18 cellular contexts compared by ENCODE assay signal in the genomic region with DNA sequence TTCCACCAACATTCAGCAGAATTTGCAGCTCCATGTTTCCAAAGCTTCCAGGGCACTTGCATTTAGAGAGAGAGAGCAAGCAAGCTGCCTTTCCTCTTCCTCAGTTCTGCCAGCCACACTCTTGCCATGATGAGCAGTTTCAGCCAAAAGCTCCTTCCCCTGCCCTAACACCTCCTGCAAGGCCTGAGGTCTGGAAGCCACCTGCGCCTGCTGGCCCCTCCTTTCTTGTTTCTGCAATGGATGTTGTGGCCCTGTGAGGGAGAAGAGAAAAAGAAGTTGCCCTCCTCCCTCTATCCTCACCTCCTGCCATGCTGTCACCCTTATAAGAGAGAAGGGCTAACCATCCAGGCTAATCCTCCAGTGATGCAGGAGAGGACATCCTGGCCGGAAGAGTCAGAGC. TPM values are rescaled to one million over a fixed set of nuclear protein-coding genes. Genes with fewer than 3 reads are reported as not detected.
A peak's percentile ranks its signal among the peaks of the same experiment; 100 is the strongest.
DNase-seq lines count a peak whose midpoint lies in the region; ATAC-seq, FAIRE-seq and TF ChIP-seq lines count a peak whose summit lies in the region.
"Had no signal": no experiment of that assay in that cellular context is flagged by ENCODE, and none has a peak within 500 bp of the region (broad histone marks: within the 10 kb centered on the region; RNA-seq: fewer than 3 reads in every experiment).

No MANE protein-coding gene starts in this region.

- H3K4me3 Mint-ChIP-seq in CD4-positive, CD25-positive, alpha-beta regulatory T cell: peak overlapping the region; percentile 42 to 82 (median 68)
- H3K4me3 Mint-ChIP-seq in activated T-cell treated with anti-CD3 and anti-CD28 coated beads, Interleukin-2, amount 50 U/mL, for 72 hours: peak overlapping the region; percentile 78 to 84
- peak overlapping the region; percentile 19 to 81 (median 72) for H3K4me3 Mint-ChIP-seq in naive thymus-derived CD8-positive, alpha-beta T cell

- no peak for TF ChIP-seq POLR2A in GM12891 (IDR thresholded peaks at IDR 0.05; ENCODE audit: low read depth, low read length)
- no peak for TF ChIP-seq POLR2A in H54 (IDR thresholded peaks at IDR 0.05; ENCODE audit: low read depth, low read length)

- H3K9me3 ChIP-seq in CD4-positive, CD25-positive, alpha-beta regulatory T cell (ENCODE audit: control insufficient read depth in 2 of 2, low read length in 2 of 2): no peaks in the 10 kb centered on the region

- H3K36me3 ChIP-seq in CD4-positive, CD25-positive, alpha-beta regulatory T cell (ENCODE audit: control insufficient read depth, insufficient read depth, low read length): peaks cover 47% of the 10 kb centered on the region

- H3K4me1 ChIP-seq in CD4-positive, CD25-positive, alpha-beta regulatory T cell (ENCODE audit: control insufficient read depth, insufficient read depth, low read length, poor library complexity, severe bottlenecking): peaks cover 98% of the 10 kb centered on the region

- H3K27me3 Mint-ChIP-seq in CD4-positive, CD25-positive, alpha-beta regulatory T cell: no peaks in the 10 kb centered on the region
- no peaks in the 10 kb centered on the region for H3K27me3 Mint-ChIP-seq in activated T-cell treated with anti-CD3 and anti-CD28 coated beads, Interleukin-2, amount 50 U/mL, for 72 hours (ENCODE audit: low read depth)
- H3K27me3 Mint-ChIP-seq in naive thymus-derived CD8-positive, alpha-beta T cell: peaks cover 0 to 2% (median 0%) of the 10 kb centered on the region in 5 donors

- peak overlapping the region; percentile 87 for H3K4me3 ChIP-seq in CD4-positive, CD25-positive, alpha-beta regulatory T cell (ENCODE audit: low read depth, low read length)
- H3K4me3 ChIP-seq: hepatocyte, SK-N-MC had no signal

- POLR2A ChIA-PET in naive thymus-derived CD8-positive, alpha-beta T cell (lab: Charles Lee): interaction anchor here (0.8 to 44.8 kb wide), 4 partner anchors 4 to 87 kb away, joined by 3 to 1553 read pairs (median 742); partner anchors contain the start of gene IKZF1

- peaks cover 61% of the 10 kb centered on the region for H3K36me3 Mint-ChIP-seq in CD4-positive, CD25-positive, alpha-beta regulatory T cell
- H3K36me3 Mint-ChIP-seq in activated T-cell treated with anti-CD3 and anti-CD28 coated beads, Interleukin-2, amount 50 U/mL, for 72 hours (ENCODE audit: insufficient read depth in 2 of 2): peaks cover 39 to 67% of the 10 kb centered on the region in 2 donors
- H3K36me3 Mint-ChIP-seq in naive thymus-derived CD8-positive, alpha-beta T cell: peaks cover 16 to 77% (median 38%) of the 10 kb centered on the region in 3 donors

- peak; percentile 20 for FAIRE-seq in GM12891 (lab: Jason Lieb, UNC)
- FAIRE-seq in H54 (lab: Jason Lieb, UNC): no peak
- FAIRE-seq: TTC549 had no signal

- H3K27ac ChIP-seq in CD4-positive, CD25-positive, alpha-beta regulatory T cell (ENCODE audit: insufficient read depth, low read length, poor library complexity, severe bottlenecking): peak overlapping the region; percentile 97
- H3K27ac ChIP-seq: hepatocyte, SK-N-MC had no signal

- H3K4me1 Mint-ChIP-seq in CD4-positive, CD25-positive, alpha-beta regulatory T cell: peaks cover 37 to 96% (median 82%) of the 10 kb centered on the region in 4 donors
- H3K4me1 Mint-ChIP-seq in activated T-cell treated with anti-CD3 and anti-CD28 coated beads, Interleukin-2, amount 50 U/mL, for 72 hours (ENCODE audit: low read depth): peaks cover 56% of the 10 kb centered on the region
- peaks cover 70 to 99% (median 97%) of the 10 kb centered on the region in 4 donors for H3K4me1 Mint-ChIP-seq in naive thymus-derived CD8-positive, alpha-beta T cell

- H3K27me3 ChIP-seq in CD4-positive, CD25-positive, alpha-beta regulatory T cell (ENCODE audit: control insufficient read depth, insufficient read depth, low read length): no peaks in the 10 kb centered on the region
- H3K27me3 ChIP-seq: hepatocyte had no signal

- no peak for DNase-seq in CD4-positive, CD25-positive, alpha-beta regulatory T cell
- DNase-seq in GM12891 (ENCODE audit: insufficient read length, low spot score): no peak
- no peak for DNase-seq in activated T-cell treated with anti-CD3 and anti-CD28 coated beads, Interleukin-2, amount 50 U/mL, for 72 hours
- no peak for DNase-seq in naive thymus-derived CD8-positive, alpha-beta T cell
- no peak for DNase-seq in DMS53 treated with DMSO at 0.1 percent for 48 hours (lab: John Stamatoyannopoulos, UW; ENCODE audit: unreplicated experiment)
- DNase-seq in H54 (ENCODE audit: insufficient read length, low spot score): no peak
- no peak for DNase-seq in NCI-H524 (lab: John Stamatoyannopoulos, UW)
- DNase-seq: amygdala; cerebellar nuclear complex; mesendoderm; NCI-H2029 treated with DMSO at 0.1 percent for 48 hours; occipital lobe; right cardiac atrium; stimulated activated CD4-positive, alpha-beta T cell treated with anti-CD3 and anti-CD28 coated beads, Interleukin-1b, Interleukin-23, amount 100 ng/mL, for 48 hours had no signal

- no peaks in the 10 kb centered on the region for H3K9me3 Mint-ChIP-seq in CD4-positive, CD25-positive, alpha-beta regulatory T cell
- H3K9me3 Mint-ChIP-seq in activated T-cell treated with anti-CD3 and anti-CD28 coated beads, Interleukin-2, amount 50 U/mL, for 72 hours: peaks cover 0 to 3% of the 10 kb centered on the region in 2 donors
- H3K9me3 Mint-ChIP-seq in naive thymus-derived CD8-positive, alpha-beta T cell: peaks cover 0 to 4% (median 0%) of the 10 kb centered on the region in 9 donors

- no peak for ATAC-seq in CD4-positive, CD25-positive, alpha-beta regulatory T cell (ENCODE audit: low read depth in 2 of 2)
- no peak for ATAC-seq in activated T-cell treated with anti-CD3 and anti-CD28 coated beads, Interleukin-2, amount 50 U/mL, for 72 hours (replicated peaks in 1 of 2)
- ATAC-seq in naive thymus-derived CD8-positive, alpha-beta T cell: no peak
- ATAC-seq: right cardiac atrium had no signal

- peak overlapping the region in 2 of 3 donors; percentile 94 to 97 for H3K27ac Mint-ChIP-seq in CD4-positive, CD25-positive, alpha-beta regulatory T cell
- H3K27ac Mint-ChIP-seq in activated T-cell treated with anti-CD3 and anti-CD28 coated beads, Interleukin-2, amount 50 U/mL, for 72 hours: peak overlapping the region; percentile 97
- peak overlapping the region in 9 of 10 donors; percentile 96 to 100 (median 98) for H3K27ac Mint-ChIP-seq in naive thymus-derived CD8-positive, alpha-beta T cell

TF ChIP-seq in GM12891, 5 proteins besides CTCF, POLR2A, EP300 and RAD21:
- TF ChIP-seq PAX5 (IDR thresholded peaks at IDR 0.05; ENCODE audit: insufficient read depth, low read length, severe bottlenecking) (no peak), POLR2AphosphoS5 (IDR thresholded peaks at IDR 0.05; ENCODE audit: low read depth, low read length) (no peak), POU2F2 (IDR thresholded peaks at IDR 0.05; ENCODE audit: low read depth, low read length) (no peak), SPI1 (IDR thresholded peaks at IDR 0.05; ENCODE audit: low read depth, low read length) (no peak), TAF1 (IDR thresholded peaks at IDR 0.05; ENCODE audit: low read depth, low read length) (no peak)

RNA-seq across cellular contexts. Expression of gene IKZF1, which starts 48.7 kb away (rescaled TPM):
- 376 TPM for total RNA-seq in CD4-positive, CD25-positive, alpha-beta regulatory T cell
- polyA plus RNA-seq in CD4-positive, CD25-positive, alpha-beta regulatory T cell: 100 to 1,000 TPM; 153 to 176 (median 164) TPM
- 39.6 TPM for polyA plus RNA-seq in GM12891 (2012; ENCODE audit: low read depth, missing spikeins)
- 100 to 1,000 TPM; 427 to 504 TPM for total RNA-seq in activated T-cell treated with anti-CD3 and anti-CD28 coated beads, Interleukin-2, amount 50 U/mL, for 72 hours
- total RNA-seq in naive thymus-derived CD8-positive, alpha-beta T cell: 100 to 1,000 TPM; 416 to 435 TPM
- 100 to 1,000 TPM; 145 to 257 (median 209) TPM for polyA plus RNA-seq in naive thymus-derived CD8-positive, alpha-beta T cell
- polyA plus RNA-seq: BJ had no signal
